Comparison of ENCODE assay signal across 28 cellular contexts in genomic region chr6:122676146-122676545, GRCh38.
"Had no signal": no experiment of that assay in that cellular context is flagged by ENCODE, and none has a peak within 500 bp of the region (broad histone marks: within the 10 kb centered on the region; RNA-seq: fewer than 3 reads in every experiment).

No MANE protein-coding gene starts in this region.

- H3K36me3 ChIP-seq: left lung, lower lobe of right lung, neutrophil, right atrium auricular region, right lobe of liver, tibial nerve, upper lobe of left lung, vagina had no signal

- H3K27ac Mint-ChIP-seq: immature natural killer cell; naive thymus-derived CD8-positive, alpha-beta T cell; nephron; neural progenitor cell; stimulated activated memory B cell treated with anti-CD40 and anti-IgM and Interleukin-4, amounts not matched to agents 10 μg/mL and 1 μg/mL and 100 μg/mL, for 72 hours; stimulated activated naive CD8-positive, alpha-beta T cell treated with anti-CD3 and anti-CD28 coated beads, Interleukin-15, amount 100 ng/mL, for 72 hours had no signal

- H3K27ac ChIP-seq: left lung, lower lobe of right lung, neural progenitor cell, neutrophil, parathyroid adenoma, psoas muscle, right atrium auricular region, right lobe of liver, tibial nerve, upper lobe of left lung, vagina had no signal

- H3K4me3 Mint-ChIP-seq: immature natural killer cell; naive thymus-derived CD8-positive, alpha-beta T cell; nephron; neural progenitor cell; stimulated activated memory B cell treated with anti-CD40 and anti-IgM and Interleukin-4, amounts not matched to agents 10 μg/mL and 1 μg/mL and 100 μg/mL, for 72 hours; stimulated activated naive CD8-positive, alpha-beta T cell treated with anti-CD3 and anti-CD28 coated beads, Interleukin-15, amount 100 ng/mL, for 72 hours had no signal

- H3K4me1 Mint-ChIP-seq: immature natural killer cell; naive thymus-derived CD8-positive, alpha-beta T cell; neural progenitor cell; stimulated activated naive CD8-positive, alpha-beta T cell treated with anti-CD3 and anti-CD28 coated beads, Interleukin-15, amount 100 ng/mL, for 72 hours had no signal

- ATAC-seq: left colon; left lung; lower lobe of right lung; naive thymus-derived CD8-positive, alpha-beta T cell; psoas muscle; right lobe of liver; stimulated activated memory B cell treated with anti-CD40 and anti-IgM and Interleukin-4, amounts not matched to agents 10 μg/mL and 1 μg/mL and 100 μg/mL, for 72 hours; stimulated activated naive CD8-positive, alpha-beta T cell treated with anti-CD3 and anti-CD28 coated beads, Interleukin-15, amount 100 ng/mL, for 72 hours had no signal

- H3K36me3 Mint-ChIP-seq: naive thymus-derived CD8-positive, alpha-beta T cell; stimulated activated memory B cell treated with anti-CD40 and anti-IgM and Interleukin-4, amounts not matched to agents 10 μg/mL and 1 μg/mL and 100 μg/mL, for 72 hours had no signal

- H3K4me3 ChIP-seq: left lung, lower lobe of right lung, neural progenitor cell, psoas muscle, right atrium auricular region, right lobe of liver, smooth muscle cell, tibial nerve, upper lobe of left lung, vagina had no signal

- H3K9me3 Mint-ChIP-seq: naive thymus-derived CD8-positive, alpha-beta T cell; nephron; neural progenitor cell; stimulated activated naive CD8-positive, alpha-beta T cell treated with anti-CD3 and anti-CD28 coated beads, Interleukin-15, amount 100 ng/mL, for 72 hours had no signal

- H3K9me3 ChIP-seq: left lung, lower lobe of right lung, neutrophil, psoas muscle, right atrium auricular region, right lobe of liver, tibial nerve, upper lobe of left lung, vagina had no signal

- H3K4me1 ChIP-seq: left lung, lower lobe of right lung, neural progenitor cell, psoas muscle, right atrium auricular region, right lobe of liver, tibial nerve, upper lobe of left lung, vagina had no signal

- H3K27me3 Mint-ChIP-seq: stimulated activated memory B cell treated with anti-CD40 and anti-IgM and Interleukin-4, amounts not matched to agents 10 μg/mL and 1 μg/mL and 100 μg/mL, for 72 hours; stimulated activated naive CD8-positive, alpha-beta T cell treated with anti-CD3 and anti-CD28 coated beads, Interleukin-15, amount 100 ng/mL, for 72 hours had no signal

- DNase-seq: immature natural killer cell; kidney; left colon; left lung; lower lobe of right lung; mammary epithelial cell; mesenchymal stem cell; naive thymus-derived CD8-positive, alpha-beta T cell; occipital lobe; psoas muscle; right lobe of liver; stimulated activated CD4-positive, alpha-beta T cell treated with anti-CD3 and anti-CD28 coated beads, Interleukin-1b, Interleukin-23, amount 100 ng/mL, for 48 hours; stimulated activated CD4-positive, alpha-beta T cell treated with anti-CD3 and anti-CD28 coated beads, Interleukin-2, amount 100 ng/mL, for 48 hours; stimulated activated CD4-positive, alpha-beta T cell treated with anti-CD3 and anti-CD28 coated beads, Interleukin-4, amount 100 ng/mL, for 4 hours; stimulated activated CD8-positive, alpha-beta memory T cell treated with anti-CD3 and anti-CD28 coated beads, Interleukin-4, amount 100 ng/mL, for 48 hours; stimulated activated naive CD4-positive, alpha-beta T cell treated with Interleukin-2 at 50 U/mL for 16 hours; stimulated activated naive CD8-positive, alpha-beta T cell treated with anti-CD3 and anti-CD28 coated beads, Interleukin-15, amount 100 ng/mL, for 72 hours; substantia nigra; upper lobe of left lung had no signal
